In genomic region chr2:228777855-228778355, GRCh38 we compare ENCODE assay signal across 22 cellular contexts.
DNase-seq lines count a peak whose midpoint lies in the region; ATAC-seq and TF ChIP-seq lines count a peak whose summit lies in the region.
"Had no signal": no experiment of that assay in that cellular context is flagged by ENCODE, and none has a peak within 500 bp of the region (broad histone marks: within the 10 kb centered on the region; RNA-seq: fewer than 3 reads in every experiment).

No MANE protein-coding gene starts in this region.

- no peak for ATAC-seq in stimulated activated effector memory CD8-positive, alpha-beta T cell treated with anti-CD3 and anti-CD28 coated beads, Interleukin-12 subunit alpha, Interleukin-12 subunit beta, amount 100 ng/mL, for 72 hours

- TF ChIP-seq CTCF in fibroblast of the aortic adventitia (IDR thresholded peaks at IDR 0.05; ENCODE audit: insufficient read depth, low read length) (no peak), testis (IDR thresholded peaks at IDR 0.05) (no peak)

- H3K9me3 ChIP-seq in testis, result no peaks in the 10 kb centered on the region
- H3K9me3 ChIP-seq: BE2C, MG63 had no signal

- intact Hi-C loops in testis (cut with DNase I; ENCODE audit: low total_unique reads), result no loop called here

- H3K27ac Mint-ChIP-seq in stimulated activated effector memory CD8-positive, alpha-beta T cell treated with anti-CD3 and anti-CD28 coated beads, Interleukin-12 subunit alpha, Interleukin-12 subunit beta, amount 100 ng/mL, for 72 hours, result no peak overlapping the region
- H3K27ac Mint-ChIP-seq: H9 had no signal

- WGBS in testis, 2 donors, result 39 to 45% methylated on average over 5 of the region's 5 CpGs

- H3K36me3 ChIP-seq in testis (ENCODE audit: low read depth, missing control alignments), result no peaks in the 10 kb centered on the region
- H3K36me3 ChIP-seq: BE2C, MG63 had no signal

- no peaks in the 10 kb centered on the region for H3K27me3 ChIP-seq in testis
- H3K27me3 ChIP-seq: BE2C, MG63 had no signal

- H3K4me1 Mint-ChIP-seq in stimulated activated effector memory CD8-positive, alpha-beta T cell treated with anti-CD3 and anti-CD28 coated beads, Interleukin-12 subunit alpha, Interleukin-12 subunit beta, amount 100 ng/mL, for 72 hours, result no peaks in the 10 kb centered on the region
- H3K4me1 Mint-ChIP-seq: H9 had no signal

- H3K27ac ChIP-seq in testis (peak overlapping the region; percentile 37 to 48), caudate nucleus (ENCODE audit: low read depth, low read length) (no peak overlapping the region)
- H3K27ac ChIP-seq: PC-9, RWPE1, SK-N-MC had no signal

- no peak for TF ChIP-seq POLR2A in testis (IDR thresholded peaks at IDR 0.05)

- H3K36me3 Mint-ChIP-seq in stimulated activated effector memory CD8-positive, alpha-beta T cell treated with anti-CD3 and anti-CD28 coated beads, Interleukin-12 subunit alpha, Interleukin-12 subunit beta, amount 100 ng/mL, for 72 hours, result no peaks in the 10 kb centered on the region

- no peaks in the 10 kb centered on the region for H3K4me1 ChIP-seq in testis
- H3K4me1 ChIP-seq: BE2C had no signal

- H3K4me3 Mint-ChIP-seq in stimulated activated effector memory CD8-positive, alpha-beta T cell treated with anti-CD3 and anti-CD28 coated beads, Interleukin-12 subunit alpha, Interleukin-12 subunit beta, amount 100 ng/mL, for 72 hours, result no peak overlapping the region
- H3K4me3 Mint-ChIP-seq: H9 had no signal

- peaks cover 21% of the 10 kb centered on the region for H3K9me3 Mint-ChIP-seq in stimulated activated effector memory CD8-positive, alpha-beta T cell treated with anti-CD3 and anti-CD28 coated beads, Interleukin-12 subunit alpha, Interleukin-12 subunit beta, amount 100 ng/mL, for 72 hours
- H3K9me3 Mint-ChIP-seq: H9 had no signal

- H3K4me3 ChIP-seq in fibroblast of the aortic adventitia (ENCODE audit: low read depth, low read length), result no peak overlapping the region
- no peak overlapping the region for H3K4me3 ChIP-seq in testis
- H3K4me3 ChIP-seq: MG63, PC-9, SK-N-MC had no signal

- DNase-seq in HT1080 (ENCODE audit: low read depth), result peak; percentile 40
- peak; percentile 74 for DNase-seq in amniotic epithelial cell (ENCODE audit: low read depth)
- DNase-seq in fibroblast of the aortic adventitia (ENCODE audit: low read depth), result peak; percentile 2
- DNase-seq in testis, result peak; percentile 20
- no peak for DNase-seq in caudate nucleus (lab: John Stamatoyannopoulos, UW)
- DNase-seq in NCI-H1436 treated with DMSO at 0.1 percent for 48 hours (lab: John Stamatoyannopoulos, UW), result no peak
- DNase-seq in mucosa of gallbladder (ENCODE audit: low spot score), result no peak
- no peak for DNase-seq in stimulated activated effector memory CD8-positive, alpha-beta T cell treated with anti-CD3 and anti-CD28 coated beads, Interleukin-12 subunit alpha, Interleukin-12 subunit beta, amount 100 ng/mL, for 72 hours (ENCODE audit: low spot score in 2 of 2)
- DNase-seq: BE2C, DMS79, H9, Kasumi-1, MG63, NCI-H1417, NCI-H1930, NCI-H2227 treated with DMSO at 0.1 percent for 48 hours, NCI-H510A treated with DMSO at 0.1 percent for 48 hours, NCI-H748 treated with DMSO at 0.1 percent for 48 hours, PC-9, SHP77 treated with DMSO at 0.1 percent for 48 hours had no signal

Comparison
In these comparisons a context has a peak if more than half of its experiments do, and no peak if none do; other contexts are left out.
1. DNase-seq: peak in HT1080 (single experiment), amniotic epithelial cell (single experiment), fibroblast of the aortic adventitia (single experiment) and testis (single experiment); none in caudate nucleus (0 of 61), NCI-H1436 treated with DMSO at 0.1 percent for 48 hours (single experiment), mucosa of gallbladder (single experiment) and stimulated activated effector memory CD8-positive, alpha-beta T cell treated with anti-CD3 and anti-CD28 coated beads, Interleukin-12 subunit alpha, Interleukin-12 subunit beta, amount 100 ng/mL, for 72 hours (0 of 2).